In the genomic region with DNA sequence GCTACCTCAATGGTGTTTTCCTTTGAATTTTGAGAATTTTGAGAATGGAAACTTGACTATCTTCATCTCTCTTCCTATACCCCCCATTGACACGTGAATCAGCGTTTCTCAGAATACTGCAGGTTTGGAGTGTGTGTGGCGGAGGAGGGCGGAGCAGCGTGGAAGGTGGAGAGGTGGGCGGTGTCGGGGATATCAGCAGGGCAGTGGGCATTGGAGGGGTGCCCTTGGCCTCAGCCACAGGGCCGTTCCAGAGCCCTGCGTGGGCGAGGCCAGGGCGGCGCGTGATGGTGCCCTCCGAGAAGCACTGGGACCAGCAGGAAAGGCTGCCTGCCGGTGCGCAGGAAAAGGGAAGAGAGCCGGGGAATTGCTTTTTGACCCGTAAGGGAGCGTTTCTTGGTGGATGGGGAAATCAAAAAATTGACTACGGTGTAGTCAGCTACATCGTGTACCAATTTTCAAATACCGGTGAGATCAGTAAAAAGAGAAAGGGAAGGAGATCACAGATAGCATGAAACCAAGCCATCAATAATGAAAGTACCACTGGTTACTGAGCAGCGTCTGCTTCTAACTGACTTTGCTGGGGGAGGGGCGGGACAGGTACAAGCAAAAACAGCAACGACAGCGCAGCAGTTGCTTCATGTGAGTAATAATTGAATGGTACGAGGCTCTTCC, we compare ENCODE assay signal across 9 cellular contexts.
DNase-seq lines count a peak whose midpoint lies in the region; ATAC-seq and TF ChIP-seq lines count a peak whose summit lies in the region.
"Had no signal": no experiment of that assay in that cellular context is flagged by ENCODE, and none has a peak within 500 bp of the region (broad histone marks: within the 10 kb centered on the region; RNA-seq: fewer than 3 reads in every experiment).

No MANE protein-coding gene starts in this region.

- H2AK5ac ChIP-seq in neuronal stem cell (ENCODE audit: low read depth, low read length) = no peak overlapping the region

- peak overlapping the region; percentile 34 for H3K18ac ChIP-seq in neuronal stem cell (ENCODE audit: low read length)

- no TSS peak for BruUV-seq in mammary epithelial cell (replicated peaks; lab: Mats Ljungman, UMichigan)

- intact Hi-C loops in mammary epithelial cell (cut with micrococcal nuclease) (no loop called here), left cardiac atrium (cut with DNase I) (no loop called here)

- H3K4ac ChIP-seq in neuronal stem cell (ENCODE audit: low read length) = no peak overlapping the region

- in situ Hi-C loops in mammary epithelial cell (cut with MboI; ENCODE audit: low sequenced_read_pairs in 2 of 2) = no loop called here

- H2AFZ ChIP-seq in neuronal stem cell (ENCODE audit: low read length) (no peak overlapping the region), mammary epithelial cell (ENCODE audit: low read depth, low read length) (no peak overlapping the region)

- dilution Hi-C loops in mammary epithelial cell (cut with HindIII; ENCODE audit: low sequenced_read_pairs) = no loop called here

- H3K9me3 ChIP-seq in neuronal stem cell (replicated peaks in 1 of 2; ENCODE audit: control insufficient read depth in 2 of 2, insufficient read depth in 1 of 2, low read depth in 1 of 2, low read length in 2 of 2) (peaks cover 0 to 3% of the 10 kb centered on the region in 2 donors), mammary epithelial cell (replicated peaks; ENCODE audit: insufficient read depth, low read length) (peaks cover 9% of the 10 kb centered on the region)

- H3K9ac ChIP-seq in neuronal stem cell (ENCODE audit: low read depth, low read length, poor library complexity) (no peak overlapping the region), mammary epithelial cell (ENCODE audit: insufficient read depth, low read length) (no peak overlapping the region)

- H2BK15ac ChIP-seq in neuronal stem cell (ENCODE audit: low read length) = no peak overlapping the region

- H3K4me2 ChIP-seq in neuronal stem cell (ENCODE audit: insufficient read depth, low read length, poor library complexity, severe bottlenecking) (no peak overlapping the region), mammary epithelial cell (ENCODE audit: insufficient read depth, low read depth, low read length) (no peak overlapping the region)

- no peak overlapping the region for H3K4me3 ChIP-seq in neuronal stem cell (ENCODE audit: low read length in 2 of 2)
- H3K4me3 ChIP-seq in mammary epithelial cell (replicated peaks in 1 of 3; ENCODE audit: insufficient read depth in 1 of 3, low read depth in 2 of 3, low read length in 3 of 3) = no peak overlapping the region
- H3K4me3 ChIP-seq: lung had no signal

- CTCF ChIA-PET in mammary epithelial cell (lab: Charles Lee; ENCODE audit: low non-redundant PET) = no interaction called here

- no peak overlapping the region for H3K14ac ChIP-seq in neuronal stem cell (ENCODE audit: low read length)

- no peak overlapping the region for H2BK120ac ChIP-seq in neuronal stem cell (ENCODE audit: low read depth, low read length)

- no CpG with 5 or more reads among the region's 27 CpGs for WGBS in neuronal stem cell (ENCODE audit: extremely low coverage in 2 of 2, insufficient read length in 2 of 2, insufficient replicate concordance in 1 of 2), 2 donors
- WGBS in mammary epithelial cell (ENCODE audit: low coverage, missing lambda C conversion rate) = 79% methylated on average over 23 of the region's 27 CpGs

- no peaks in the 10 kb centered on the region for H3K79me2 ChIP-seq in mammary epithelial cell (ENCODE audit: insufficient read depth, low read length)

- no peak overlapping the region for H2BK5ac ChIP-seq in neuronal stem cell (ENCODE audit: low read length)

- H4K20me1 ChIP-seq in mammary epithelial cell (ENCODE audit: insufficient read depth, low read length) = no peaks in the 10 kb centered on the region

- no peak overlapping the region for H3K23ac ChIP-seq in neuronal stem cell (ENCODE audit: low read depth, low read length, poor library complexity)

- H3K36me3 ChIP-seq in neuronal stem cell (replicated peaks in 1 of 2; ENCODE audit: control insufficient read depth in 2 of 2, insufficient read depth in 2 of 2, low read length in 2 of 2) = no peaks in the 10 kb centered on the region
- H3K36me3 ChIP-seq in mammary epithelial cell (ENCODE audit: insufficient read depth, low read length) = no peaks in the 10 kb centered on the region

- H3K27ac ChIP-seq in neuronal stem cell (replicated peaks; ENCODE audit: low read length) (no peak overlapping the region), mammary epithelial cell (ENCODE audit: insufficient read depth, low read depth, low read length) (no peak overlapping the region)

- peak; percentile 78 for ATAC-seq in GM18520 (IDR thresholded peaks at IDR 0.05; ENCODE audit: unreplicated experiment)
- peak; percentile 81 for ATAC-seq in HG02759 (IDR thresholded peaks at IDR 0.05; ENCODE audit: unreplicated experiment)
- no peak for ATAC-seq in left cardiac atrium

- H3K27me3 ChIP-seq in neuronal stem cell (ENCODE audit: control insufficient read depth in 3 of 3, insufficient read depth in 3 of 3, low read depth in 1 of 3, low read length in 3 of 3) = peaks cover 0 to 9% (median 0%) of the 10 kb centered on the region in 3 experiments
- H3K27me3 ChIP-seq in mammary epithelial cell (ENCODE audit: insufficient read depth, low read length) = no peaks in the 10 kb centered on the region

- H3K4me1 ChIP-seq in neuronal stem cell (ENCODE audit: control insufficient read depth in 2 of 2, insufficient read depth in 1 of 2, low read depth in 1 of 2, low read length in 2 of 2) (peaks cover 0 to 3% of the 10 kb centered on the region in 2 donors), mammary epithelial cell (ENCODE audit: insufficient read depth, low read length) (no peaks in the 10 kb centered on the region)

- peak; percentile 61 for DNase-seq in activated CD4-positive, CD25-positive, alpha-beta regulatory T cell treated with anti-CD3 and anti-CD28 coated beads, Interleukin-2, amount 50 U/mL, for 72 hours
- DNase-seq in neuronal stem cell (ENCODE audit: low spot score) (no peak), mammary epithelial cell (no peak), NCI-H1417 treated with DMSO at 0.1 percent for 48 hours (lab: John Stamatoyannopoulos, UW) (no peak), NCI-H2196 (lab: John Stamatoyannopoulos, UW; ENCODE audit: unreplicated experiment) (no peak), left cardiac atrium (no peak)

- no peak for TF ChIP-seq CTCF in mammary epithelial cell (conservative IDR thresholded peaks at IDR 0.05 in 1 of 2, IDR thresholded peaks at IDR 0.05 in 1 of 2; ENCODE audit: extremely low read depth in 1 of 2, insufficient read depth in 1 of 2, low read depth in 1 of 2, low read length in 2 of 2)

- no peak overlapping the region for H4K91ac ChIP-seq in neuronal stem cell (ENCODE audit: low read depth, low read length, poor library complexity)

- H3K79me1 ChIP-seq in neuronal stem cell (ENCODE audit: low read depth, low read length) = no peaks in the 10 kb centered on the region

- no peak overlapping the region for H4K8ac ChIP-seq in neuronal stem cell (ENCODE audit: low read depth, low read length)

- H2BK12ac ChIP-seq in neuronal stem cell (ENCODE audit: low read length) = no peak overlapping the region

Comparison
In these comparisons a context has a peak if more than half of its experiments do, and no peak if none do; other contexts are left out.
1. ATAC-seq: peak in GM18520 (single experiment) and HG02759 (single experiment); none in left cardiac atrium (0 of 2).